Comparison of ENCODE assay signal across 11 cellular contexts in genomic region chr6:19395316-19395715, GRCh38.
"Had no signal": no experiment of that assay in that cellular context is flagged by ENCODE, and none has a peak within 500 bp of the region (broad histone marks: within the 10 kb centered on the region; RNA-seq: fewer than 3 reads in every experiment).

No MANE protein-coding gene starts in this region.

- H3K9me3 ChIP-seq: HAP-1 had no signal

- ATAC-seq: GM23338, HCT116 had no signal

- DNase-seq: GM23248, GOT3, H7, H9, HCEC 1CT, HFFc6 had no signal

- H3K27ac ChIP-seq: GM23248 had no signal

- H3K9me3 Mint-ChIP-seq: GM23338, H9, HFFc6 had no signal

- H3K27ac Mint-ChIP-seq: GM23338, H9, HFFc6 had no signal

- H3K4me3 Mint-ChIP-seq: GM23338, H9, HFFc6 had no signal

- H3K4me1 Mint-ChIP-seq: GM23338 had no signal

- H3K4me3 ChIP-seq: GM23248, GM23338, HAP-1 had no signal

- FAIRE-seq: H1, H54 had no signal

- H3K4me2 ChIP-seq: GM23338 had no signal

- H3K36me3 ChIP-seq: HAP-1 had no signal

- H3K9ac ChIP-seq: GM23248 had no signal

- H3K4me1 ChIP-seq: HAP-1 had no signal

- H2AFZ ChIP-seq: GM23248, GM23338 had no signal
